In genomic region chr2:25567406-25567805, GRCh38 we compare ENCODE assay signal across 9 cellular contexts.
DNase-seq lines count a peak whose midpoint lies in the region; ATAC-seq, FAIRE-seq and TF ChIP-seq lines count a peak whose summit lies in the region.
"Had no signal": no experiment of that assay in that cellular context is flagged by ENCODE, and none has a peak within 500 bp of the region (broad histone marks: within the 10 kb centered on the region; RNA-seq: fewer than 3 reads in every experiment).

No MANE protein-coding gene starts in this region.

- CTCF ChIA-PET in HCT116 (lab: Charles Lee), result no interaction called here

- POLR2A ChIA-PET in HCT116 (lab: Charles Lee), result no interaction called here

- H3K27me3 ChIP-seq in HCT116 (ENCODE audit: insufficient read depth, low read length), result no peaks in the 10 kb centered on the region
- H3K27me3 ChIP-seq in esophagus muscularis mucosa, result no peaks in the 10 kb centered on the region
- no peaks in the 10 kb centered on the region for H3K27me3 ChIP-seq in trophoblast cell (ENCODE audit: insufficient read depth, low read length)

- H3K27ac ChIP-seq in HCT116 (ENCODE audit: low read depth, low read length) (no peak overlapping the region), esophagus muscularis mucosa (replicated peaks in 1 of 4) (no peak overlapping the region), trophoblast cell (ENCODE audit: low read depth, low read length) (no peak overlapping the region)

- H3K4me2 ChIP-seq in HCT116 (ENCODE audit: low read length) (no peak overlapping the region), trophoblast cell (ENCODE audit: low read length) (no peak overlapping the region)

- 57% methylated on average over 1 of the region's 1 CpG for WGBS in esophagus muscularis mucosa
- no CpG with 5 or more reads among the region's 1 CpG for WGBS in trophoblast cell (ENCODE audit: extremely low coverage, insufficient coverage, insufficient read length)

- H4K20me1 ChIP-seq in HCT116 (ENCODE audit: insufficient read depth), result no peaks in the 10 kb centered on the region

- H4K91ac ChIP-seq in trophoblast cell (ENCODE audit: low read depth, low read length), result no peak overlapping the region

- no TSS peak for BruUV-seq in HCT116 (replicated peaks; lab: Mats Ljungman, UMichigan)

- H3K79me2 ChIP-seq in HCT116 (ENCODE audit: insufficient read depth, low read length) (no peaks in the 10 kb centered on the region), trophoblast cell (ENCODE audit: control insufficient read depth, insufficient read depth, low read length, poor library complexity) (no peaks in the 10 kb centered on the region)

- no peaks in the 10 kb centered on the region for H3K4me1 ChIP-seq in HCT116 (ENCODE audit: control insufficient read depth in 1 of 2, insufficient read depth in 2 of 2, low read length in 2 of 2)
- no peaks in the 10 kb centered on the region for H3K4me1 ChIP-seq in esophagus muscularis mucosa
- no peaks in the 10 kb centered on the region for H3K4me1 ChIP-seq in trophoblast cell (ENCODE audit: control insufficient read depth in 1 of 2, insufficient read depth in 2 of 2, low read length in 2 of 2)

- ATAC-seq in HCT116 (peak; percentile 66), GM21423 (IDR thresholded peaks at IDR 0.05; ENCODE audit: unreplicated experiment) (no peak)

- H3K4ac ChIP-seq in trophoblast cell (ENCODE audit: low read depth, low read length), result no peak overlapping the region

- FAIRE-seq in RCC 7860 (lab: Jason Lieb, UNC), result peak; percentile 32

- H3K36me3 ChIP-seq in HCT116 (ENCODE audit: control insufficient read depth in 1 of 2, insufficient read depth in 2 of 2, low read length in 2 of 2) (no peaks in the 10 kb centered on the region), esophagus muscularis mucosa (no peaks in the 10 kb centered on the region), trophoblast cell (ENCODE audit: control insufficient read depth in 1 of 2, insufficient read depth in 2 of 2, low read length in 2 of 2) (no peaks in the 10 kb centered on the region)

- H3K9me2 ChIP-seq in HCT116 (ENCODE audit: insufficient read depth), result no peaks in the 10 kb centered on the region

- no peak overlapping the region for H2BK12ac ChIP-seq in trophoblast cell (ENCODE audit: low read length)

- H2BK5ac ChIP-seq in trophoblast cell (ENCODE audit: low read depth, low read length, poor library complexity), result no peak overlapping the region

- DNase-seq in DMS53 (lab: John Stamatoyannopoulos, UW), result peak; percentile 27
- no peak for DNase-seq in DMS53 treated with DMSO at 0.1 percent for 48 hours (lab: John Stamatoyannopoulos, UW; ENCODE audit: unreplicated experiment)
- DNase-seq in HCT116 (ENCODE audit: low read depth, low spot score), result peak; percentile 10
- DNase-seq in RCC 7860 (ENCODE audit: low spot score), result peak; percentile 21
- DNase-seq in esophagus muscularis mucosa (ENCODE audit: extremely low spot score), result no peak
- DNase-seq in trophoblast cell, result peak; percentile 5 to 62
- no peak for DNase-seq in activated gamma-delta T cell (lab: John Stamatoyannopoulos, UW)

- no peak overlapping the region for H2BK120ac ChIP-seq in trophoblast cell (ENCODE audit: insufficient read depth, low read length, poor library complexity)

- peak; percentile 60 for TF ChIP-seq RAD21 in HCT116 (IDR thresholded peaks at IDR 0.05; ENCODE audit: low read depth)

- TF ChIP-seq POLR2A in HCT116 (IDR thresholded peaks at IDR 0.05; ENCODE audit: borderline replicate concordance, extremely low read depth, insufficient read depth, insufficient read length) (no peak), esophagus muscularis mucosa (IDR thresholded peaks at IDR 0.05; ENCODE audit: low read depth) (no peak)

- no peak overlapping the region for H2AK5ac ChIP-seq in trophoblast cell (ENCODE audit: low read length)

- no peak overlapping the region for H3K14ac ChIP-seq in trophoblast cell (ENCODE audit: low read length)

- no peak for TF ChIP-seq EP300 in esophagus muscularis mucosa (IDR thresholded peaks at IDR 0.05)

- no peak overlapping the region for H2AFZ ChIP-seq in HCT116 (ENCODE audit: low read depth, low read length, poor library complexity, severe bottlenecking)
- no peak overlapping the region for H2AFZ ChIP-seq in trophoblast cell (ENCODE audit: insufficient read depth, low read length, poor library complexity)

- H3K9me3 ChIP-seq in HCT116 (ENCODE audit: control insufficient read depth in 1 of 2, insufficient read depth in 1 of 2, low read depth in 1 of 2, low read length in 2 of 2) (no peaks in the 10 kb centered on the region), esophagus muscularis mucosa (no peaks in the 10 kb centered on the region), trophoblast cell (ENCODE audit: insufficient read depth, low read depth, low read length) (no peaks in the 10 kb centered on the region)

- H3K4me3 ChIP-seq in HCT116 (replicated peaks in 1 of 2; ENCODE audit: low read depth in 1 of 2, low read length in 2 of 2) (no peak overlapping the region), esophagus muscularis mucosa (no peak overlapping the region), trophoblast cell (ENCODE audit: low read depth, low read length) (no peak overlapping the region)
- H3K4me3 ChIP-seq: skin epidermis had no signal

- H3K9ac ChIP-seq in HCT116 (ENCODE audit: low read length) (no peak overlapping the region), trophoblast cell (ENCODE audit: low read length) (no peak overlapping the region)

- no peak overlapping the region for H3K23ac ChIP-seq in trophoblast cell (ENCODE audit: low read length)

- RAD21 ChIA-PET in HCT116 (lab: Charles Lee; ENCODE audit: low non-redundant PET in 1 of 2, low total read pairs in 2 of 2, uncharacterized antibody in 2 of 2, unreplicated experiment in 2 of 2), result no interaction called here

- intact Hi-C loops in HCT116 (cut with micrococcal nuclease), result no loop called here
- intact Hi-C loops in esophagus muscularis mucosa (cut with DNase I), result no loop called here

- no peak overlapping the region for H4K12ac ChIP-seq in trophoblast cell (ENCODE audit: low read depth, low read length)

- no peaks in the 10 kb centered on the region for H3K79me1 ChIP-seq in trophoblast cell (ENCODE audit: low read length)

- TF ChIP-seq CTCF in HCT116 (IDR thresholded peaks at IDR 0.05 in 2 of 3, conservative IDR thresholded peaks at IDR 0.05 in 1 of 3; ENCODE audit: borderline replicate concordance in 1 of 3, insufficient read depth in 1 of 3, low read depth in 2 of 3, low read length in 2 of 3) (peak; percentile 44 to 52 (median 44); a peak in 5 of 6 replicates), esophagus muscularis mucosa (IDR thresholded peaks at IDR 0.05) (peak in 2 of 3 experiments; percentile 35 to 40)

- H4K8ac ChIP-seq in trophoblast cell (ENCODE audit: low read depth, low read length), result no peak overlapping the region

- no peak overlapping the region for H3K18ac ChIP-seq in trophoblast cell (ENCODE audit: low read length)

TF ChIP-seq in HCT116, 20 proteins besides CTCF, POLR2A, EP300 and RAD21 (continues in another document):
- TF ChIP-seq FOSL1 (IDR thresholded peaks at IDR 0.05; ENCODE audit: low read depth) (no peak), TCF7L2 (IDR thresholded peaks at IDR 0.05; ENCODE audit: borderline replicate concordance, extremely low read depth, insufficient read depth, insufficient read length) (no peak), JUND (IDR thresholded peaks at IDR 0.05) (no peak), ZBTB33 (IDR thresholded peaks at IDR 0.05; ENCODE audit: extremely low read depth, insufficient replicate concordance, low read length) (no peak), MAX (IDR thresholded peaks at IDR 0.05) (no peak), SP1 (IDR thresholded peaks at IDR 0.05; ENCODE audit: low read depth) (no peak), EGR1 (IDR thresholded peaks at IDR 0.05; ENCODE audit: low read depth) (no peak), SIN3A (IDR thresholded peaks at IDR 0.05; ENCODE audit: low read depth) (no peak), ZNF274 (IDR thresholded peaks at IDR 0.05; ENCODE audit: low read depth, low read length) (no peak), POLR2AphosphoS5 (IDR thresholded peaks at IDR 0.05; ENCODE audit: low read depth, low read length) (no peak), EZH2 (IDR thresholded peaks at IDR 0.05) (no peak), ZFX (IDR thresholded peaks at IDR 0.05) (no peak), CBX3 (IDR thresholded peaks at IDR 0.05; ENCODE audit: low read depth) (no peak), SRF (IDR thresholded peaks at IDR 0.05; ENCODE audit: low read depth) (no peak), ATF3 (IDR thresholded peaks at IDR 0.05) (no peak), EZH2phosphoT487 (IDR thresholded peaks at IDR 0.05; ENCODE audit: borderline replicate concordance) (no peak)

Comparison
In these comparisons a context has a peak if more than half of its experiments do, and no peak if none do; other contexts are left out.
1. DNase-seq: peak in DMS53 (single experiment), HCT116 (single experiment), RCC 7860 (single experiment) and trophoblast cell (2 of 2); none in DMS53 treated with DMSO at 0.1 percent for 48 hours (single experiment), esophagus muscularis mucosa (single experiment) and activated gamma-delta T cell (single experiment).